In the genomic region with DNA sequence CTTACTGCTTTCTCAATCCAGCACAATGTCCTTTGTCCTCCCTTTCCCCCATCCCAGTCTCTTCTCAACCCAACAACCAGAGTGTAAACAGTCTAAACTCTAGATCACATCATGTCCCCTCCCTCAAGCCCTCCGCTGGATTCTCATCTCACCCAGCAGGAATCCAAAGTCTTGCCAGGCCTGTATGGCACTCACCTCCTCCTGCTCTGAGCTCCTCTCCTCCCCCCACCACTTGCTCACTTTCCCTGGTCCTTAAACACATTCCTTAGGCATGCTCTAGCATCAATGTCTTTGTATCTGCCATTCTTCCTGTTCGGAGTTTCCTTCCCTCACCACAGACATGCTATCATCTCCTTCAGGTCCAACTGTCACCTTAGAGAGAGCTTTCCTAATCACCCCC, we compare ENCODE assay signal across 22 cellular contexts.
DNase-seq lines count a peak whose midpoint lies in the region; ATAC-seq, FAIRE-seq and TF ChIP-seq lines count a peak whose summit lies in the region.
"Had no signal": no experiment of that assay in that cellular context is flagged by ENCODE, and none has a peak within 500 bp of the region (broad histone marks: within the 10 kb centered on the region; RNA-seq: fewer than 3 reads in every experiment).

No MANE protein-coding gene starts in this region.

- no peak overlapping the region for H4K8ac ChIP-seq in H1 (ENCODE audit: extremely low read depth, insufficient read depth, low read length)

- H3K79me1 ChIP-seq in H1 (ENCODE audit: low read depth, low read length): no peaks in the 10 kb centered on the region

- H3K4me1 ChIP-seq in H1 (replicated peaks in 1 of 4; ENCODE audit: control insufficient read depth in 3 of 4, insufficient read depth in 4 of 4, low read length in 3 of 4) (peaks cover 0 to 3% (median 0%) of the 10 kb centered on the region in 4 experiments; a peak in 3 of 7 replicates), right lobe of liver (peaks cover 0 to 48% (median 20%) of the 10 kb centered on the region in 4 donors)
- no peaks in the 10 kb centered on the region for H3K4me1 ChIP-seq in CD8-positive, alpha-beta memory T cell (ENCODE audit: insufficient read depth, low read length)
- H3K4me1 ChIP-seq: BE2C had no signal

- peak overlapping the region; percentile 55 for H3K27ac Mint-ChIP-seq in stimulated activated effector memory CD8-positive, alpha-beta T cell treated with anti-CD3 and anti-CD28 coated beads, Interleukin-12 subunit alpha, Interleukin-12 subunit beta, amount 100 ng/mL, for 72 hours
- H3K27ac Mint-ChIP-seq in activated T-cell treated with anti-CD3 and anti-CD28 coated beads, Interleukin-2, amount 50 U/mL, for 24 hours: no peak overlapping the region
- H3K27ac Mint-ChIP-seq in CD8-positive, alpha-beta memory T cell: no peak overlapping the region
- H3K27ac Mint-ChIP-seq: CD4-positive, CD25-positive, alpha-beta regulatory T cell had no signal

- DNase-seq in ELF-1 (ENCODE audit: low read depth, low spot score): peak; percentile 21
- DNase-seq in H1 (ENCODE audit: low read depth in 1 of 2, low spot score in 2 of 2): no peak
- no peak for DNase-seq in right lobe of liver
- no peak for DNase-seq in stimulated activated effector memory CD8-positive, alpha-beta T cell treated with anti-CD3 and anti-CD28 coated beads, Interleukin-12 subunit alpha, Interleukin-12 subunit beta, amount 100 ng/mL, for 72 hours (ENCODE audit: low spot score in 2 of 2)
- no peak for DNase-seq in activated T-cell treated with anti-CD3 and anti-CD28 coated beads for 4 hours
- no peak for DNase-seq in activated T-cell treated with anti-CD3 and anti-CD28 coated beads, Interleukin-2, amount 50 U/mL, for 24 hours
- DNase-seq in CD8-positive, alpha-beta memory T cell: no peak
- no peak for DNase-seq in NCI-H2227 (lab: John Stamatoyannopoulos, UW; ENCODE audit: unreplicated experiment)
- DNase-seq: 8988T; BE2C; CD4-positive, CD25-positive, alpha-beta regulatory T cell; DMS53; EL; GM23248; NCI-H1092 treated with DMSO at 0.1 percent for 48 hours; NCI-H2081; NCI-H2171 treated with DMSO at 0.1 percent for 48 hours had no signal

- H3K4me1 Mint-ChIP-seq in stimulated activated effector memory CD8-positive, alpha-beta T cell treated with anti-CD3 and anti-CD28 coated beads, Interleukin-12 subunit alpha, Interleukin-12 subunit beta, amount 100 ng/mL, for 72 hours: no peaks in the 10 kb centered on the region
- H3K4me1 Mint-ChIP-seq in activated T-cell treated with anti-CD3 and anti-CD28 coated beads, Interleukin-2, amount 50 U/mL, for 24 hours (ENCODE audit: low read depth): no peaks in the 10 kb centered on the region
- no peaks in the 10 kb centered on the region for H3K4me1 Mint-ChIP-seq in CD8-positive, alpha-beta memory T cell
- H3K4me1 Mint-ChIP-seq: CD4-positive, CD25-positive, alpha-beta regulatory T cell had no signal

- no peaks in the 10 kb centered on the region for H3K9me3 ChIP-seq in H1 (ENCODE audit: insufficient read depth in 2 of 2, low read depth in 1 of 2, low read length in 1 of 2)
- H3K9me3 ChIP-seq in right lobe of liver: no peaks in the 10 kb centered on the region
- H3K9me3 ChIP-seq in CD8-positive, alpha-beta memory T cell (ENCODE audit: low read length): no peaks in the 10 kb centered on the region
- H3K9me3 ChIP-seq: BE2C had no signal

- TF ChIP-seq EP300 in H1 (IDR thresholded peaks at IDR 0.05; ENCODE audit: borderline replicate concordance in 1 of 2, low read depth in 2 of 2, low read length in 2 of 2): no peak

- no peak overlapping the region for H3K23ac ChIP-seq in H1 (ENCODE audit: insufficient read length)

- H3K56ac ChIP-seq in H1 (replicated peaks; ENCODE audit: insufficient read length, low read depth, low read length): no peak overlapping the region

- H2AK5ac ChIP-seq in H1 (ENCODE audit: low read depth, low read length): no peak overlapping the region; the same call in 1 of the 2 replicates

- H3K36me3 ChIP-seq in H1 (ENCODE audit: control insufficient read depth in 2 of 4, insufficient read depth in 4 of 4, low read length in 3 of 4) (peaks cover 0 to 7% (median 0%) of the 10 kb centered on the region in 4 experiments; a peak in 2 of 8 replicates), right lobe of liver (peaks cover 0 to 41% (median 21%) of the 10 kb centered on the region in 4 donors)
- H3K36me3 ChIP-seq in CD8-positive, alpha-beta memory T cell (ENCODE audit: insufficient read depth, low read length): no peaks in the 10 kb centered on the region
- H3K36me3 ChIP-seq: BE2C had no signal

- no peak overlapping the region for H3K4me3 Mint-ChIP-seq in stimulated activated effector memory CD8-positive, alpha-beta T cell treated with anti-CD3 and anti-CD28 coated beads, Interleukin-12 subunit alpha, Interleukin-12 subunit beta, amount 100 ng/mL, for 72 hours
- H3K4me3 Mint-ChIP-seq in activated T-cell treated with anti-CD3 and anti-CD28 coated beads, Interleukin-2, amount 50 U/mL, for 24 hours: no peak overlapping the region
- H3K4me3 Mint-ChIP-seq in CD8-positive, alpha-beta memory T cell: no peak overlapping the region
- H3K4me3 Mint-ChIP-seq: CD4-positive, CD25-positive, alpha-beta regulatory T cell had no signal

- 93% methylated on average over 2 of the region's 2 CpGs; no CpG with 5 or more reads in 1 of the 2 experiments for WGBS in H1 (ENCODE audit: extremely low coverage in 1 of 2, insufficient coverage in 1 of 2, insufficient read length in 1 of 2, insufficient replicate concordance in 2 of 2, low coverage in 1 of 2, low lambda C conversion rate in 2 of 2, missing lambda C conversion rate in 1 of 2), 2 experiments
- WGBS in right lobe of liver (ENCODE audit: insufficient coverage, low coverage, low lambda C conversion rate, missing lambda C conversion rate): 60% methylated on average over 2 of the region's 2 CpGs

- intact Hi-C loops in right lobe of liver (cut with DNase I): no loop called here

- H3K23me2 ChIP-seq in H1 (ENCODE audit: low read depth, low read length): no peaks in the 10 kb centered on the region

- H3K14ac ChIP-seq in H1 (ENCODE audit: insufficient read length): no peak overlapping the region

- H3K9ac ChIP-seq in H1 (replicated peaks in 1 of 4; ENCODE audit: extremely low read depth in 1 of 4, low read depth in 3 of 4, low read length in 3 of 4): no peak overlapping the region
- H3K9ac ChIP-seq: GM23248 had no signal

- H3K27me3 ChIP-seq in H1 (replicated peaks in 1 of 4; ENCODE audit: control insufficient read depth in 3 of 4, extremely low read depth in 1 of 4, insufficient read depth in 3 of 4, low read length in 3 of 4) (no peaks in the 10 kb centered on the region), right lobe of liver (no peaks in the 10 kb centered on the region)
- no peaks in the 10 kb centered on the region for H3K27me3 ChIP-seq in CD8-positive, alpha-beta memory T cell (ENCODE audit: insufficient read depth, low read length, poor library complexity, severe bottlenecking)
- H3K27me3 ChIP-seq: BE2C had no signal

- no peak overlapping the region for H3K18ac ChIP-seq in H1 (ENCODE audit: extremely low read depth, low read length)

- H4K5ac ChIP-seq in H1 (ENCODE audit: insufficient read length, low read depth, low read length): no peak overlapping the region

- CTCF ChIA-PET in H1 (lab: Charles Lee; ENCODE audit: partially characterized antibody): no interaction called here
- CTCF ChIA-PET in CD8-positive, alpha-beta memory T cell (lab: Charles Lee): no interaction called here

- no peak for TF ChIP-seq CTCF in H1 (IDR thresholded peaks at IDR 0.05; ENCODE audit: control extremely low read depth in 1 of 3, insufficient read depth in 1 of 3, low read depth in 1 of 3, low read length in 3 of 3)
- no peak for TF ChIP-seq CTCF in right lobe of liver (IDR thresholded peaks at IDR 0.05)

- no peak overlapping the region for H4K91ac ChIP-seq in H1 (replicated peaks; ENCODE audit: insufficient read length, low read length)

- H2BK15ac ChIP-seq in H1 (ENCODE audit: low read length): no peak overlapping the region

- ATAC-seq in right lobe of liver: peak; percentile 2 to 8 (median 2)
- no peak for ATAC-seq in stimulated activated effector memory CD8-positive, alpha-beta T cell treated with anti-CD3 and anti-CD28 coated beads, Interleukin-12 subunit alpha, Interleukin-12 subunit beta, amount 100 ng/mL, for 72 hours
- ATAC-seq: K562, Right ventricle myocardium inferior had no signal

- no peak overlapping the region for H2AFZ ChIP-seq in H1 (ENCODE audit: low read length)
- H2AFZ ChIP-seq: GM23248 had no signal

- no peaks in the 10 kb centered on the region for H3K9me3 Mint-ChIP-seq in stimulated activated effector memory CD8-positive, alpha-beta T cell treated with anti-CD3 and anti-CD28 coated beads, Interleukin-12 subunit alpha, Interleukin-12 subunit beta, amount 100 ng/mL, for 72 hours
- H3K9me3 Mint-ChIP-seq in activated T-cell treated with anti-CD3 and anti-CD28 coated beads, Interleukin-2, amount 50 U/mL, for 24 hours: no peaks in the 10 kb centered on the region
- no peaks in the 10 kb centered on the region for H3K9me3 Mint-ChIP-seq in CD8-positive, alpha-beta memory T cell
- H3K9me3 Mint-ChIP-seq: CD4-positive, CD25-positive, alpha-beta regulatory T cell had no signal

- no peak for TF ChIP-seq RAD21 in H1 (IDR thresholded peaks at IDR 0.05 in 1 of 2, conservative IDR thresholded peaks at IDR 0.05 in 1 of 2; ENCODE audit: low read depth in 2 of 2, low read length in 2 of 2)

- H3K4me2 ChIP-seq in H1 (ENCODE audit: insufficient read depth in 1 of 2, low read depth in 2 of 2, low read length in 2 of 2): no peak overlapping the region; a peak in 1 of 4 replicates

- H2BK120ac ChIP-seq in H1 (replicated peaks; ENCODE audit: low read depth, low read length): no peak overlapping the region

- TF ChIP-seq POLR2A in H1 (IDR thresholded peaks at IDR 0.05; ENCODE audit: control extremely low read depth in 1 of 2, low read depth in 2 of 2, low read length in 2 of 2) (no peak), right lobe of liver (IDR thresholded peaks at IDR 0.05) (no peak)

- H3K79me2 ChIP-seq in H1 (ENCODE audit: control insufficient read depth in 1 of 2, insufficient read depth in 2 of 2, low read length in 2 of 2): no peaks in the 10 kb centered on the region

- H3K27ac ChIP-seq in H1 (ENCODE audit: low read depth, low read length) (no peak overlapping the region), right lobe of liver (peak overlapping the region in 2 of 3 donors; percentile 30 to 62)
- H3K27ac ChIP-seq in CD8-positive, alpha-beta memory T cell (ENCODE audit: low read depth, low read length): no peak overlapping the region
- H3K27ac ChIP-seq: GM23248 had no signal

- no peaks in the 10 kb centered on the region for H3K27me3 Mint-ChIP-seq in activated T-cell treated with anti-CD3 and anti-CD28 coated beads, Interleukin-2, amount 50 U/mL, for 24 hours
- H3K27me3 Mint-ChIP-seq in CD8-positive, alpha-beta memory T cell: peaks cover under 1 to 4% of the 10 kb centered on the region in 2 donors
- H3K27me3 Mint-ChIP-seq: CD4-positive, CD25-positive, alpha-beta regulatory T cell had no signal

- no peak overlapping the region for H3K4ac ChIP-seq in H1 (replicated peaks; ENCODE audit: insufficient read length, low read depth, low read length)

- H2BK12ac ChIP-seq in H1 (ENCODE audit: low read depth, low read length): no peak overlapping the region

- POLR2A ChIA-PET in H1 (lab: Charles Lee; ENCODE audit: partially characterized antibody): interaction anchor here (1.1 kb wide), 1 partner anchor 18 kb away, joined by 3 read pairs; no protein-coding TSS in a partner anchor
- POLR2A ChIA-PET in CD8-positive, alpha-beta memory T cell (lab: Charles Lee): no interaction called here

- H2BK5ac ChIP-seq in H1 (ENCODE audit: low read depth, low read length): no peak overlapping the region

- no peaks in the 10 kb centered on the region for H3K36me3 Mint-ChIP-seq in stimulated activated effector memory CD8-positive, alpha-beta T cell treated with anti-CD3 and anti-CD28 coated beads, Interleukin-12 subunit alpha, Interleukin-12 subunit beta, amount 100 ng/mL, for 72 hours
- H3K36me3 Mint-ChIP-seq in activated T-cell treated with anti-CD3 and anti-CD28 coated beads, Interleukin-2, amount 50 U/mL, for 24 hours (ENCODE audit: low read depth): peaks cover under 1% of the 10 kb centered on the region
- peaks cover 0 to 3% (median 0%) of the 10 kb centered on the region in 3 donors for H3K36me3 Mint-ChIP-seq in CD8-positive, alpha-beta memory T cell

- peak; percentile 57 for FAIRE-seq in H1 (lab: Jason Lieb, UNC)
- FAIRE-seq: GM12891, GM19239, K562, RCC 7860 had no signal

- H3K4me3 ChIP-seq in H1 (ENCODE audit: extremely low read depth in 1 of 4, insufficient read depth in 2 of 4, low read depth in 3 of 4, low read length in 4 of 4) (no peak overlapping the region), right lobe of liver (no peak overlapping the region)
- no peak overlapping the region for H3K4me3 ChIP-seq in CD8-positive, alpha-beta memory T cell (ENCODE audit: low read length)
- H3K4me3 ChIP-seq: GM23248, K562 had no signal

- H2BK20ac ChIP-seq in H1 (ENCODE audit: low read length): no peak overlapping the region

- H4K20me1 ChIP-seq in H1 (replicated peaks in 1 of 2; ENCODE audit: control insufficient read depth in 1 of 2, insufficient read depth in 2 of 2, low read length in 2 of 2): no peaks in the 10 kb centered on the region

Comparison
In these comparisons a context has a peak if more than half of its experiments do, and no peak if none do; other contexts are left out.
1. H3K27ac ChIP-seq: peak in right lobe of liver (2 of 3); none in H1 (single experiment) and CD8-positive, alpha-beta memory T cell (single experiment).